In the genomic region with DNA sequence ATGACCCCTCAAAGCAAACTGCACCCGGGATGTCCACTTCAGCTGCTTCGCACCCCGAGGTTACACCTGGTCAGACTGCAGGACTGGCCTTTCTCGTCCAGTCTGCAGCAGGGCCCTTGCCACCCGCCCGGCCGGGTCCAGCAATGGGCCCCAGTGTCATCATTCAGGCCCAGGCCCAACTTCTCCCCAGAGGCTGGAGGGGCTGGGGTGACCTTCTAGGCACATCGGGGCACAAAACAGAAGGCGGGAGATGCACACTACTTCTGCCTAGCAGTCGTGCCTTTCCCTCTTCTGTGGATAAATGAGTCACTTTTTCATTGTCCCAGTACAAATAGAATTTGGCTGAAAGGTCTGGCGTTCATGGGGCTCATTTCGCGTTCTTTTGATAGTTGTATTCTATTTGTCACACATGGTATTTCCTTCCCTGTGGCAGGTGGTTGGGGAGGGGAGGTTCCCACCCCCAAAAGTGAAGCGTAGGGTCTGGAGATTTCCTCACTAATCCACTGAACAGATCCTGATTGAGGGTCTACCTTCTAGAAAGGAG, we compare ENCODE assay signal across 9 cellular contexts.
"Had no signal": no experiment of that assay in that cellular context is flagged by ENCODE, and none has a peak within 500 bp of the region (broad histone marks: within the 10 kb centered on the region; RNA-seq: fewer than 3 reads in every experiment).

No MANE protein-coding gene starts in this region.

- H3K27ac Mint-ChIP-seq: stimulated activated memory B cell treated with anti-CD40 and anti-IgM and Interleukin-4, amounts not matched to agents 10 μg/mL and 1 μg/mL and 100 μg/mL, for 72 hours had no signal

- H3K36me3 Mint-ChIP-seq: activated naive CD4-positive, alpha-beta T cell treated with anti-CD3 and anti-CD28 coated beads, Interleukin-2, amount 50 U/mL, for 72 hours; stimulated activated memory B cell treated with anti-CD40 and anti-IgM and Interleukin-4, amounts not matched to agents 10 μg/mL and 1 μg/mL and 100 μg/mL, for 72 hours had no signal

- H3K4me3 ChIP-seq: smooth muscle cell, transverse colon had no signal

- H3K9me3 ChIP-seq: transverse colon had no signal

- DNase-seq: activated CD4-positive, alpha-beta T cell treated with anti-CD3 and anti-CD28 coated beads for 4 hours; left cardiac atrium; right cardiac atrium; T1000; transverse colon had no signal

- H3K36me3 ChIP-seq: transverse colon had no signal

- H3K27me3 ChIP-seq: transverse colon had no signal

- H3K4me3 Mint-ChIP-seq: stimulated activated memory B cell treated with anti-CD40 and anti-IgM and Interleukin-4, amounts not matched to agents 10 μg/mL and 1 μg/mL and 100 μg/mL, for 72 hours had no signal

- ATAC-seq: activated naive CD4-positive, alpha-beta T cell treated with anti-CD3 and anti-CD28 coated beads, Interleukin-2, amount 50 U/mL, for 72 hours; esophagus mucosa; stimulated activated memory B cell treated with anti-CD40 and anti-IgM and Interleukin-4, amounts not matched to agents 10 μg/mL and 1 μg/mL and 100 μg/mL, for 72 hours had no signal

- H3K9me3 Mint-ChIP-seq: activated naive CD4-positive, alpha-beta T cell treated with anti-CD3 and anti-CD28 coated beads, Interleukin-2, amount 50 U/mL, for 72 hours had no signal
